In the genomic region with DNA sequence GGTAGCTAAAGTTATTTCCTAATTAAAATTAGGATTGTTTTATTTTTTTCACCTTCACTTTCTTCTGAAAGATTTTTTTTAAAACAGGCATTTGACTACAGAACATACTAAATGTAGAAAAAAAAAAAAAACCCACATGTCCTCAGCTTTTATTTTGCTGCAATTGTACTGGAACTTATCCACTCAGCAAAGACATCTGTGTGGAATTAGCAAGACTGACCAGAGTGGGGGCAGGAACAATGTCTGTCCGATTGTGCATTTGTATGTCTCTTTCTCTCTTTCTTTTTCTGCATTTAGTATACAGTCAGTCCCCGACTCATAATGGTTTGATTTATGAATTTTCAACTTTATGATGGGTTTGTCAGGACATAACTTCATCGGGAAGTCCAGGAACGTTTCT, we compare ENCODE assay signal across 11 cellular contexts.
"Had no signal": no experiment of that assay in that cellular context is flagged by ENCODE, and none has a peak within 500 bp of the region (broad histone marks: within the 10 kb centered on the region; RNA-seq: fewer than 3 reads in every experiment).

No MANE protein-coding gene starts in this region.

- ATAC-seq: activated CD4-positive, CD25-positive, alpha-beta regulatory T cell treated with anti-CD3 and anti-CD28 coated beads, Interleukin-2, amount 50 U/mL, for 24 hours had no signal

- H3K27me3 ChIP-seq: colonic mucosa, uterus had no signal

- H3K27ac ChIP-seq: colonic mucosa, uterus had no signal

- DNase-seq: activated effector memory CD4-positive, alpha-beta T cell treated with anti-CD3 and anti-CD28 coated beads, Interleukin-2, amount 50 U/mL, for 16 hours; activated T-cell treated with anti-CD3 and anti-CD28 coated beads, Interleukin-2, amount 50 U/mL, for 1 hour; colonic mucosa; effector CD8-positive, alpha-beta T cell; head of caudate nucleus; mesendoderm; stimulated activated CD4-positive, alpha-beta T cell treated with anti-CD3 and anti-CD28 coated beads, Interleukin-15, amount 100 ng/mL, for 24 hours; stimulated activated CD4-positive, alpha-beta T cell treated with anti-CD3 and anti-CD28 coated beads, Interleukin-4, amount 100 ng/mL, for 24 hours; uterus had no signal

- H3K36me3 ChIP-seq: colonic mucosa, thoracic aorta, uterus had no signal

- H3K4me3 ChIP-seq: colonic mucosa, uterus had no signal
